In genomic region chr2:152717242-152718046, GRCh38 we compare ENCODE assay signal across 8 cellular contexts. TPM values are rescaled to one million over a fixed set of nuclear protein-coding genes. Genes with fewer than 3 reads are reported as not detected.
DNase-seq lines count a peak whose midpoint lies in the region; ATAC-seq and TF ChIP-seq lines count a peak whose summit lies in the region.

TSS of gene PRPF40A (minus strand) at chr2:152717461. CDS start at chr2:152717439, 22 bp downstream.

- peaks cover 82% of the 10 kb centered on the region for H3K36me3 Mint-ChIP-seq in activated T-cell treated with anti-CD3 and anti-CD28 coated beads, Interleukin-2, amount 50 U/mL, for 24 hours (ENCODE audit: low read depth)

- H3K4me1 Mint-ChIP-seq in activated T-cell treated with anti-CD3 and anti-CD28 coated beads, Interleukin-2, amount 50 U/mL, for 24 hours (ENCODE audit: low read depth): peaks cover 56% of the 10 kb centered on the region

- H3K27me3 ChIP-seq in mucosa of stomach (ENCODE audit: control insufficient read depth, insufficient read depth, low read length): no peaks in the 10 kb centered on the region

- peak; percentile 95 for DNase-seq in DMS153 treated with DMSO at 0.1 percent for 48 hours (lab: John Stamatoyannopoulos, UW; ENCODE audit: unreplicated experiment)
- peak; percentile 98 for DNase-seq in KBM-7
- DNase-seq in activated T-cell treated with anti-CD3 and anti-CD28 coated beads, Interleukin-2, amount 50 U/mL, for 24 hours: peak; percentile 99
- DNase-seq in erythroblast (lab: John Stamatoyannopoulos, UW): peak; percentile 99 to 100
- peak; percentile 97 to 98 for DNase-seq in stimulated activated CD8-positive, alpha-beta memory T cell treated with anti-CD3 and anti-CD28 coated beads, Interleukin-7, amount 100 ng/mL, for 1 hour (ENCODE audit: low read depth in 2 of 2)

- in situ Hi-C loops in KBM-7 (cut with MboI; ENCODE audit: low pct_unique_long_range_greater_than_20kb, low sequenced_read_pairs): no loop called here

- H3K9ac ChIP-seq in mucosa of stomach (ENCODE audit: low read length): peak within 1 kb of the TSS; percentile 78

- peak; percentile 94 for TF ChIP-seq POLR2A in erythroblast (IDR thresholded peaks at IDR 0.05; ENCODE audit: low read length)

- peak; percentile 69 for ATAC-seq in GM21717 (IDR thresholded peaks at IDR 0.05; ENCODE audit: unreplicated experiment)

- peak within 1 kb of the TSS; percentile 80 for H3K4me3 ChIP-seq in mucosa of stomach (ENCODE audit: low read length)

- no peaks in the 10 kb centered on the region for H3K27me3 Mint-ChIP-seq in activated T-cell treated with anti-CD3 and anti-CD28 coated beads, Interleukin-2, amount 50 U/mL, for 24 hours

- H3K36me3 ChIP-seq in mucosa of stomach (ENCODE audit: control insufficient read depth, insufficient read depth, low read length): no peaks in the 10 kb centered on the region

- no peaks in the 10 kb centered on the region for H3K9me3 Mint-ChIP-seq in activated T-cell treated with anti-CD3 and anti-CD28 coated beads, Interleukin-2, amount 50 U/mL, for 24 hours

- peak within 1 kb of the TSS; percentile 97 for H3K4me3 Mint-ChIP-seq in activated T-cell treated with anti-CD3 and anti-CD28 coated beads, Interleukin-2, amount 50 U/mL, for 24 hours

- peak within 1 kb of the TSS; percentile 100 for H3K27ac Mint-ChIP-seq in activated T-cell treated with anti-CD3 and anti-CD28 coated beads, Interleukin-2, amount 50 U/mL, for 24 hours

- no peaks in the 10 kb centered on the region for H3K9me3 ChIP-seq in mucosa of stomach (ENCODE audit: control insufficient read depth, low read length)

- peaks cover 14% of the 10 kb centered on the region for H3K4me1 ChIP-seq in mucosa of stomach (ENCODE audit: control insufficient read depth, insufficient read depth, low read length)

TF ChIP-seq in PFSK-1, 5 proteins besides CTCF, POLR2A, EP300 and RAD21:
- peak; percentile 9; the same call in 1 of the 2 replicates for TF ChIP-seq SIN3A (IDR thresholded peaks at IDR 0.05; ENCODE audit: borderline replicate concordance, insufficient read depth, low read length)
- TF ChIP-seq TAF1 (IDR thresholded peaks at IDR 0.05; ENCODE audit: borderline replicate concordance, insufficient read depth, low read length): peak; percentile 64; the same call in 1 of the 2 replicates
- TF ChIP-seq, protein P1, sequence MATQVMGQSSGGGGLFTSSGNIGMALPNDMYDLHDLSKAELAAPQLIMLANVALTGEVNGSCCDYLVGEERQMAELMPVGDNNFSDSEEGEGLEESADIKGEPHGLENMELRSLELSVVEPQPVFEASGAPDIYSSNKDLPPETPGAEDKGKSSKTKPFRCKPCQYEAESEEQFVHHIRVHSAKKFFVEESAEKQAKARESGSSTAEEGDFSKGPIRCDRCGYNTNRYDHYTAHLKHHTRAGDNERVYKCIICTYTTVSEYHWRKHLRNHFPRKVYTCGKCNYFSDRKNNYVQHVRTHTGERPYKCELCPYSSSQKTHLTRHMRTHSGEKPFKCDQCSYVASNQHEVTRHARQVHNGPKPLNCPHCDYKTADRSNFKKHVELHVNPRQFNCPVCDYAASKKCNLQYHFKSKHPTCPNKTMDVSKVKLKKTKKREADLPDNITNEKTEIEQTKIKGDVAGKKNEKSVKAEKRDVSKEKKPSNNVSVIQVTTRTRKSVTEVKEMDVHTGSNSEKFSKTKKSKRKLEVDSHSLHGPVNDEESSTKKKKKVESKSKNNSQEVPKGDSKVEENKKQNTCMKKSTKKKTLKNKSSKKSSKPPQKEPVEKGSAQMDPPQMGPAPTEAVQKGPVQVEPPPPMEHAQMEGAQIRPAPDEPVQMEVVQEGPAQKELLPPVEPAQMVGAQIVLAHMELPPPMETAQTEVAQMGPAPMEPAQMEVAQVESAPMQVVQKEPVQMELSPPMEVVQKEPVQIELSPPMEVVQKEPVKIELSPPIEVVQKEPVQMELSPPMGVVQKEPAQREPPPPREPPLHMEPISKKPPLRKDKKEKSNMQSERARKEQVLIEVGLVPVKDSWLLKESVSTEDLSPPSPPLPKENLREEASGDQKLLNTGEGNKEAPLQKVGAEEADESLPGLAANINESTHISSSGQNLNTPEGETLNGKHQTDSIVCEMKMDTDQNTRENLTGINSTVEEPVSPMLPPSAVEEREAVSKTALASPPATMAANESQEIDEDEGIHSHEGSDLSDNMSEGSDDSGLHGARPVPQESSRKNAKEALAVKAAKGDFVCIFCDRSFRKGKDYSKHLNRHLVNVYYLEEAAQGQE (IDR thresholded peaks at IDR 0.05; ENCODE audit: insufficient read depth in 1 of 2, low read depth in 2 of 2, low read length in 2 of 2): no peak
- TF ChIP-seq FOXP2 (optimal IDR thresholded peaks at IDR 0.05; ENCODE audit: borderline replicate concordance, extremely low read depth, extremely low read length, insufficient read depth): peak; percentile 39
- peak; percentile 47; the same call in 1 of the 2 replicates for TF ChIP-seq POLR2AphosphoS5 (IDR thresholded peaks at IDR 0.05; ENCODE audit: low read depth, low read length)

RNA-seq across cellular contexts. Expression of gene PRPF40A, which starts in this region (rescaled TPM):
- 93.0 TPM for polyA plus RNA-seq in PFSK-1 (2012; ENCODE audit: insufficient read length, low read depth)

Comparison
In these comparisons a context has a peak if more than half of its experiments do, and no peak if none do; other contexts are left out.
1. Peak in every context shown above with its lines: DNase-seq, ATAC-seq and H3K4me3 ChIP-seq.